In the genomic region with DNA sequence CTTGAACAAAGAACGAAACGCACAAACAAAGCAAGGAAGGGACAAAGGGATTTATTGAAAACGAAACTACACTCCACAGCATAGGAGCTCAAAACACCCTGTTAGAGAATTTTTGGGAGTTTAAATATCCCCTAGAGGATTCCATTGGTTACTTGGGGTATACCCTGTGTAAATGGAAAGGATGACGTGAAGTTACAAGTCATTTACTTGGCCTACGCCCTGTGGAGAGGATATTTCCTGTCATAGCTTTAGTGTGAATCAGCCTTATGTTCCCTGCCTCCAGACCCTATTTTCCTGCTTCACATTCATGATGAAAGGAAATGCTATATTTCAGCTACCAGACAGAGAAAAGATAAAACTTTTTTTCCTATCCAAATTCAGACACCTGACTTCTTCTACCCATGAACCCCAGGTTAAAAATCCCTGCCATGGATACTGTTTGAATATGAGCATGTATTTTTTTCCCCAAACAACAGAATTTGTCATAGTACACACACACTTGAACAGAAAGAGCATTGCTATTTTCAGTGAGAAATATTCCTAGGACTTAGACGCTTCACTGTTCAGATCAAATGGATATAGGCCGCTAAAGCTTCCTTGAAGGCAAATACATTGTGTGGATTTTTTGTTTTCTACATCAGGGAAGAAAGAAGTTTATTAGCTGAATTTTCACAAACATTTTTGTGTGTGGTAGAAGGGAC, we compare ENCODE assay signal across 14 cellular contexts. TPM values are rescaled to one million over a fixed set of nuclear protein-coding genes. Genes with fewer than 3 reads are reported as not detected.
A peak's percentile ranks its signal among the peaks of the same experiment; 100 is the strongest.
DNase-seq lines count a peak whose midpoint lies in the region; ATAC-seq, FAIRE-seq and TF ChIP-seq lines count a peak whose summit lies in the region.
"Had no signal": no experiment of that assay in that cellular context is flagged by ENCODE, and none has a peak within 500 bp of the region (broad histone marks: within the 10 kb centered on the region; RNA-seq: fewer than 3 reads in every experiment).

No MANE protein-coding gene starts in this region.

- ATAC-seq in GM18517 (IDR thresholded peaks at IDR 0.05; ENCODE audit: unreplicated experiment) (no peak), GM18505 (IDR thresholded peaks at IDR 0.05; ENCODE audit: unreplicated experiment) (no peak)
- ATAC-seq: activated CD8-positive, alpha-beta memory T cell treated with anti-CD3 and anti-CD28 coated beads, Interleukin-2, amount 10 ng/mL, durations not matched to agents 7 days and 5 days; gastroesophageal sphincter; sciatic nerve had no signal

- H3K9me3 Mint-ChIP-seq in endodermal cell: peaks cover 56% of the 10 kb centered on the region
- no peaks in the 10 kb centered on the region for H3K9me3 Mint-ChIP-seq in neural crest cell
- H3K9me3 Mint-ChIP-seq: T-helper 1 cell treated with Interleukin-12 subunit alpha and Interleukin-12 subunit beta and Interleukin-4 antibody, amounts not matched to agents 30 μg/mL and 1 μg/mL, for 36 hours had no signal

- peak overlapping the region; percentile 22 for H3K9ac ChIP-seq in ES-I3 (ENCODE audit: low read depth, low read length)
- no peak overlapping the region for H3K9ac ChIP-seq in endodermal cell (ENCODE audit: extremely low read depth, low read length, poor library complexity, severe bottlenecking)

- no peak for TF ChIP-seq POLR2A in GM18505 (IDR thresholded peaks at IDR 0.05; ENCODE audit: borderline replicate concordance, extremely low read depth, insufficient read depth, insufficient read length)

- DNase-seq in RCC 7860 (ENCODE audit: low spot score): peak; percentile 33
- DNase-seq in endodermal cell: no peak
- no peak for DNase-seq in neural crest cell (ENCODE audit: low read depth, low spot score)
- DNase-seq in activated naive CD4-positive, alpha-beta T cell treated with Interleukin-2 at 50 U/mL for 16 hours: no peak
- no peak for DNase-seq in NOMO-1 treated with DMSO at 0.1 percent for 48 hours (lab: John Stamatoyannopoulos, UW; ENCODE audit: unreplicated experiment)
- DNase-seq: activated CD8-positive, alpha-beta memory T cell treated with anti-CD3 and anti-CD28 coated beads, Interleukin-2, amount 10 ng/mL, durations not matched to agents 7 days and 5 days; NCI-H69 had no signal

- H3K27me3 Mint-ChIP-seq in endodermal cell (ENCODE audit: insufficient read depth) (no peaks in the 10 kb centered on the region), neural crest cell (ENCODE audit: low read depth) (no peaks in the 10 kb centered on the region)
- H3K27me3 Mint-ChIP-seq: activated CD8-positive, alpha-beta memory T cell treated with anti-CD3 and anti-CD28 coated beads, Interleukin-2, amount 10 ng/mL, durations not matched to agents 7 days and 5 days had no signal

- peak; percentile 46 for FAIRE-seq in RCC 7860 (lab: Jason Lieb, UNC)

- peaks cover 26% of the 10 kb centered on the region for H3K4me1 ChIP-seq in ES-I3 (ENCODE audit: insufficient read depth, low read length)
- no peaks in the 10 kb centered on the region for H3K4me1 ChIP-seq in endodermal cell (ENCODE audit: control insufficient read depth, insufficient read depth, low read length)
- H3K4me1 ChIP-seq: gastroesophageal sphincter had no signal

- H3K4me3 ChIP-seq in endodermal cell (ENCODE audit: low read length): no peak overlapping the region
- H3K4me3 ChIP-seq: gastroesophageal sphincter, lung had no signal

- H3K4me1 Mint-ChIP-seq in endodermal cell (peaks cover 18% of the 10 kb centered on the region), neural crest cell (peaks cover 8% of the 10 kb centered on the region)
- H3K4me1 Mint-ChIP-seq: activated CD8-positive, alpha-beta memory T cell treated with anti-CD3 and anti-CD28 coated beads, Interleukin-2, amount 10 ng/mL, durations not matched to agents 7 days and 5 days had no signal

- WGBS in endodermal cell (ENCODE audit: insufficient coverage in 1 of 2, insufficient read length in 1 of 2), 2 experiments: 80 to 83% methylated on average over 2 to 6 of the region's 7 CpGs

- TF ChIP-seq CTCF in endodermal cell (conservative IDR thresholded peaks at IDR 0.05) (no peak), neural crest cell (conservative IDR thresholded peaks at IDR 0.05) (no peak)

- H3K9me3 ChIP-seq in ES-I3 (ENCODE audit: control insufficient read depth, insufficient read depth, low read length) (no peaks in the 10 kb centered on the region; the same call in 1 of the 2 replicates), endodermal cell (ENCODE audit: control insufficient read depth, low read length) (no peaks in the 10 kb centered on the region)
- H3K9me3 ChIP-seq: gastroesophageal sphincter had no signal

- no peaks in the 10 kb centered on the region for H3K27me3 ChIP-seq in endodermal cell (ENCODE audit: control insufficient read depth, insufficient read depth, low read length, poor library complexity, severe bottlenecking)
- H3K27me3 ChIP-seq: gastroesophageal sphincter had no signal

- peaks cover 4% of the 10 kb centered on the region for H3K36me3 ChIP-seq in ES-I3 (ENCODE audit: insufficient read depth, low read length)
- peaks cover 45% of the 10 kb centered on the region for H3K36me3 ChIP-seq in endodermal cell (ENCODE audit: control insufficient read depth, insufficient read depth, low read length)

- H3K27ac ChIP-seq in endodermal cell (ENCODE audit: low read depth, low read length): no peak overlapping the region
- H3K27ac ChIP-seq: gastroesophageal sphincter had no signal

- H3K4me3 Mint-ChIP-seq in endodermal cell (no peak overlapping the region), neural crest cell (no peak overlapping the region)
- H3K4me3 Mint-ChIP-seq: activated CD8-positive, alpha-beta memory T cell treated with anti-CD3 and anti-CD28 coated beads, Interleukin-2, amount 10 ng/mL, durations not matched to agents 7 days and 5 days; T-helper 1 cell treated with Interleukin-12 subunit alpha and Interleukin-12 subunit beta and Interleukin-4 antibody, amounts not matched to agents 30 μg/mL and 1 μg/mL, for 36 hours had no signal

- H3K36me3 Mint-ChIP-seq in endodermal cell (ENCODE audit: low read depth) (peaks cover 43% of the 10 kb centered on the region), neural crest cell (ENCODE audit: low read depth) (peaks cover 12% of the 10 kb centered on the region)

- H3K27ac Mint-ChIP-seq in endodermal cell (peak overlapping the region; percentile 74), neural crest cell (ENCODE audit: unreplicated experiment) (peak overlapping the region; percentile 22)
- H3K27ac Mint-ChIP-seq: activated CD8-positive, alpha-beta memory T cell treated with anti-CD3 and anti-CD28 coated beads, Interleukin-2, amount 10 ng/mL, durations not matched to agents 7 days and 5 days; T-helper 1 cell treated with Interleukin-12 subunit alpha and Interleukin-12 subunit beta and Interleukin-4 antibody, amounts not matched to agents 30 μg/mL and 1 μg/mL, for 36 hours had no signal

RNA-seq across cellular contexts. Expression of a gene that starts 20.4 kb away (rescaled TPM):
- total RNA-seq in endodermal cell (10 to 100 TPM; 16.6 to 17.2 TPM), neural crest cell (14.0 and 16.7 TPM in 2 replicates)
- 27.2 TPM for polyA plus RNA-seq in endodermal cell (2013, experiment 1 of 2)
- polyA plus RNA-seq in endodermal cell (2013, experiment 2 of 2): 28.5 TPM

RNA-seq across cellular contexts. Expression of a gene that starts 36.8 kb away (rescaled TPM):
- total RNA-seq in endodermal cell: 10 to 100 TPM; 11.3 to 17.9 TPM
- 9.3 TPM for polyA plus RNA-seq in endodermal cell (2013, experiment 1 of 2)
- polyA plus RNA-seq in endodermal cell (2013, experiment 2 of 2): 10.8 TPM
- 13.3 and 14.2 TPM in 2 replicates for total RNA-seq in neural crest cell
